ENCODE assay signal across 17 cellular contexts in genomic region chr9:18379073-18379811, GRCh38.
A peak's percentile ranks its signal among the peaks of the same experiment; 100 is the strongest.
DNase-seq lines count a peak whose midpoint lies in the region; ATAC-seq and TF ChIP-seq lines count a peak whose summit lies in the region.
"Had no signal": no experiment of that assay in that cellular context is flagged by ENCODE, and none has a peak within 500 bp of the region (broad histone marks: within the 10 kb centered on the region; RNA-seq: fewer than 3 reads in every experiment).

No MANE protein-coding gene starts in this region.

- intact Hi-C loops in transverse colon (cut with DNase I; ENCODE audit: low total_unique reads) = no loop called here

- H3K27me3 ChIP-seq in ACC112 (ENCODE audit: insufficient read depth, low read length) (no peaks in the 10 kb centered on the region), transverse colon (no peaks in the 10 kb centered on the region)
- H3K27me3 ChIP-seq: neutrophil had no signal

- TF ChIP-seq EP300 in transverse colon (IDR thresholded peaks at IDR 0.05; ENCODE audit: low read depth) = no peak

- no peaks in the 10 kb centered on the region for H3K36me3 ChIP-seq in ACC112 (ENCODE audit: insufficient read depth, low read length)
- no peaks in the 10 kb centered on the region for H3K36me3 ChIP-seq in transverse colon
- H3K36me3 ChIP-seq: neutrophil had no signal

- no peak overlapping the region for H2AFZ ChIP-seq in ACC112 (ENCODE audit: low read length, unreplicated experiment)

- DNase-seq in HS-5 (ENCODE audit: low read depth) = peak; percentile 91
- DNase-seq in amniotic stem cell (lab: John Stamatoyannopoulos, UW) = peak; percentile 62
- peak; percentile 88 for DNase-seq in glomerular visceral epithelial cell (ENCODE audit: extremely low spot score)
- no peak for DNase-seq in DMS79 (lab: John Stamatoyannopoulos, UW)
- DNase-seq in transverse colon = no peak
- DNase-seq: activated effector memory CD4-positive, alpha-beta T cell treated with anti-CD3 and anti-CD28 coated beads, Interleukin-2, amount 50 U/mL, for 16 hours; AML-193; cortex of kidney; NCI-H345; SIG-M5; stimulated activated naive CD4-positive, alpha-beta T cell treated with Interleukin-2 at 50 U/mL for 16 hours had no signal

- in situ Hi-C loops in transverse colon (cut with MboI; ENCODE audit: low pct_ligation_motif_present in 1 of 4, low pct_unique_long_range_greater_than_20kb in 1 of 4, low sequenced_read_pairs in 3 of 4) = no loop called here

- no peak for TF ChIP-seq CTCF in transverse colon (IDR thresholded peaks at IDR 0.05)

- TF ChIP-seq POLR2A in transverse colon (IDR thresholded peaks at IDR 0.05) = no peak

- H3K79me2 ChIP-seq in ACC112 (ENCODE audit: control insufficient read depth, insufficient read depth, low read length, unreplicated experiment) = no peaks in the 10 kb centered on the region

- 74 to 87% methylated on average over 4 to 5 of the region's 5 CpGs for WGBS in transverse colon (ENCODE audit: low coverage in 1 of 2), 2 donors

- H3K4me3 ChIP-seq in ACC112 (ENCODE audit: low read depth, low read length) (no peak overlapping the region), transverse colon (no peak overlapping the region)

- ATAC-seq in HG02938 (IDR thresholded peaks at IDR 0.05; ENCODE audit: unreplicated experiment) (no peak), HG02642 (IDR thresholded peaks at IDR 0.05; ENCODE audit: poor library complexity, unreplicated experiment) (no peak)
- ATAC-seq: activated CD4-positive, CD25-positive, alpha-beta regulatory T cell treated with anti-CD3 and anti-CD28 coated beads, Interleukin-2, amount 50 U/mL, for 24 hours had no signal

- no peaks in the 10 kb centered on the region for H3K9me3 ChIP-seq in transverse colon
- H3K9me3 ChIP-seq: neutrophil had no signal

- peak overlapping the region; percentile 59 for H3K27ac ChIP-seq in ACC112 (ENCODE audit: low read depth, low read length)
- H3K27ac ChIP-seq in transverse colon = no peak overlapping the region
- H3K27ac ChIP-seq: KMS-11, neutrophil had no signal

- H3K4me1 ChIP-seq in ACC112 (ENCODE audit: control insufficient read depth, insufficient read depth, low read length, unreplicated experiment) (peaks cover 17% of the 10 kb centered on the region), transverse colon (no peaks in the 10 kb centered on the region)

Comparison
In these comparisons a context has a peak if more than half of its experiments do, and no peak if none do; other contexts are left out.
1. DNase-seq: peak in HS-5 (single experiment), amniotic stem cell (single experiment) and glomerular visceral epithelial cell (single experiment); none in DMS79 (single experiment) and transverse colon (single experiment).